18 cellular contexts compared by ENCODE assay signal in genomic region chr3:68705695-68706429, GRCh38.
DNase-seq lines count a peak whose midpoint lies in the region; ATAC-seq and TF ChIP-seq lines count a peak whose summit lies in the region.
"Had no signal": no experiment of that assay in that cellular context is flagged by ENCODE, and none has a peak within 500 bp of the region (broad histone marks: within the 10 kb centered on the region; RNA-seq: fewer than 3 reads in every experiment).

No MANE protein-coding gene starts in this region.

- H3K36me3 Mint-ChIP-seq in activated T-cell treated with anti-CD3 and anti-CD28 coated beads, Interleukin-2, amount 50 U/mL, for 24 hours (ENCODE audit: low read depth), result no peaks in the 10 kb centered on the region

- no peaks in the 10 kb centered on the region for H4K20me1 ChIP-seq in hepatocyte (ENCODE audit: insufficient read depth, poor library complexity, severe bottlenecking)
- no peaks in the 10 kb centered on the region for H4K20me1 ChIP-seq in SK-N-SH (ENCODE audit: insufficient read depth)
- H4K20me1 ChIP-seq: BLaER1 treated with 17β-estradiol and CSF1 and Interleukin-3, amounts not matched to agents 10 nM and 100 nM had no signal

- H3K4me2 ChIP-seq in hepatocyte (no peak overlapping the region), SK-N-SH (no peak overlapping the region)
- H3K4me2 ChIP-seq: BLaER1 treated with 17β-estradiol and CSF1 and Interleukin-3, amounts not matched to agents 10 nM and 100 nM had no signal

- POLR2A ChIA-PET in SK-N-SH (lab: Yijun Ruan, JAX), result no interaction called here

- peaks cover 10% of the 10 kb centered on the region for H3K27me3 Mint-ChIP-seq in activated T-cell treated with anti-CD3 and anti-CD28 coated beads, Interleukin-2, amount 50 U/mL, for 24 hours

- no peak for TF ChIP-seq RAD21 in SK-N-SH (IDR thresholded peaks at IDR 0.05; ENCODE audit: low read length)

- TF ChIP-seq EP300 in SK-N-SH (IDR thresholded peaks at IDR 0.05; ENCODE audit: borderline replicate concordance in 1 of 2, low read depth in 1 of 2, low read length in 1 of 2) (no peak), upper lobe of left lung (IDR thresholded peaks at IDR 0.05) (no peak)

- no peak overlapping the region for H3K27ac Mint-ChIP-seq in activated T-cell treated with anti-CD3 and anti-CD28 coated beads, Interleukin-2, amount 50 U/mL, for 24 hours
- H3K27ac Mint-ChIP-seq: HFFc6 had no signal

- intact Hi-C loops in Right ventricle myocardium superior (cut with DNase I), result no loop called here
- intact Hi-C loops in ascending aorta (cut with DNase I), result no loop called here
- intact Hi-C loops in aorta (cut with DNase I), result no loop called here

- no peak overlapping the region for H3K9ac ChIP-seq in SK-N-SH
- H3K9ac ChIP-seq: BLaER1 treated with 17β-estradiol and CSF1 and Interleukin-3, amounts not matched to agents 10 nM and 100 nM had no signal

- no peaks in the 10 kb centered on the region for H3K27me3 ChIP-seq in right atrium auricular region
- H3K27me3 ChIP-seq in ascending aorta, result no peaks in the 10 kb centered on the region
- no peaks in the 10 kb centered on the region for H3K27me3 ChIP-seq in hepatocyte
- H3K27me3 ChIP-seq in aorta (ENCODE audit: control insufficient read depth in 1 of 2, insufficient read depth in 2 of 2, low read length in 1 of 2), result no peaks in the 10 kb centered on the region
- no peaks in the 10 kb centered on the region for H3K27me3 ChIP-seq in SK-N-SH (ENCODE audit: insufficient read depth)
- no peaks in the 10 kb centered on the region for H3K27me3 ChIP-seq in upper lobe of left lung
- H3K27me3 ChIP-seq: BLaER1 treated with 17β-estradiol and CSF1 and Interleukin-3, amounts not matched to agents 10 nM and 100 nM had no signal

- ATAC-seq in Right ventricle myocardium superior (ENCODE audit: poor library complexity) (peak; percentile 93), aorta (ENCODE audit: low FRiP score) (peak; percentile 75), upper lobe of left lung (ENCODE audit: low FRiP score in 2 of 2) (no peak)
- ATAC-seq: HepG2, Panc1 had no signal

- H3K27ac ChIP-seq in right atrium auricular region (peak overlapping the region in 1 of 2 donors; percentile 17), ascending aorta (peak overlapping the region; percentile 47 to 50), hepatocyte (no peak overlapping the region), aorta (ENCODE audit: low read depth in 1 of 2, low read length in 2 of 2) (peak overlapping the region in 1 of 2 donors; percentile 43), SK-N-SH (ENCODE audit: low read depth in 2 of 2, low read length in 1 of 2) (no peak overlapping the region), upper lobe of left lung (no peak overlapping the region)
- H3K27ac ChIP-seq: BLaER1 treated with 17β-estradiol and CSF1 and Interleukin-3, amounts not matched to agents 10 nM and 100 nM had no signal

- H3K9me2 ChIP-seq in hepatocyte (replicated peaks; ENCODE audit: insufficient read depth) (no peaks in the 10 kb centered on the region), SK-N-SH (no peaks in the 10 kb centered on the region)

- H3K4me1 ChIP-seq in right atrium auricular region (peaks cover 0 to 14% of the 10 kb centered on the region in 2 donors), ascending aorta (peaks cover 6 to 11% of the 10 kb centered on the region in 2 donors), hepatocyte (ENCODE audit: insufficient read depth) (no peaks in the 10 kb centered on the region), aorta (ENCODE audit: control insufficient read depth in 1 of 2, insufficient read depth in 2 of 2, low read length in 2 of 2) (peaks cover 0 to 7% of the 10 kb centered on the region in 2 donors), SK-N-SH (ENCODE audit: control insufficient read depth in 1 of 2, insufficient read depth in 2 of 2, low read depth in 1 of 2, low read length in 1 of 2) (no peaks in the 10 kb centered on the region), upper lobe of left lung (no peaks in the 10 kb centered on the region)

- no peaks in the 10 kb centered on the region for H3K4me1 Mint-ChIP-seq in activated T-cell treated with anti-CD3 and anti-CD28 coated beads, Interleukin-2, amount 50 U/mL, for 24 hours (ENCODE audit: low read depth)

- H3K9me3 ChIP-seq in right atrium auricular region, result peaks cover 0 to 17% of the 10 kb centered on the region in 2 donors
- peaks cover 0 to 13% of the 10 kb centered on the region in 2 donors for H3K9me3 ChIP-seq in ascending aorta
- peaks cover 12% of the 10 kb centered on the region for H3K9me3 ChIP-seq in hepatocyte (ENCODE audit: low read depth)
- H3K9me3 ChIP-seq in aorta (ENCODE audit: control insufficient read depth, low read length), result no peaks in the 10 kb centered on the region
- no peaks in the 10 kb centered on the region; the same call in 1 of the 2 replicates for H3K9me3 ChIP-seq in SK-N-SH
- peaks cover 0 to 20% (median 5%) of the 10 kb centered on the region in 4 donors for H3K9me3 ChIP-seq in upper lobe of left lung

- 59% methylated on average over 5 of the region's 5 CpGs for WGBS in hepatocyte (ENCODE audit: low lambda C conversion rate, missing lambda C conversion rate)
- 1 to 6% methylated on average over 5 of the region's 5 CpGs for WGBS in aorta, 2 donors
- 1% methylated on average over 5 of the region's 5 CpGs for WGBS in SK-N-SH (ENCODE audit: low lambda C conversion rate)
- 43 to 45% methylated on average over 5 of the region's 5 CpGs for WGBS in upper lobe of left lung, 2 donors

- H3K36me3 ChIP-seq in right atrium auricular region (no peaks in the 10 kb centered on the region), ascending aorta (no peaks in the 10 kb centered on the region), hepatocyte (replicated peaks; ENCODE audit: insufficient read depth, low read depth) (no peaks in the 10 kb centered on the region), aorta (ENCODE audit: control insufficient read depth in 1 of 2, insufficient read depth in 2 of 2, low read length in 1 of 2) (no peaks in the 10 kb centered on the region), SK-N-SH (replicated peaks in 1 of 2; ENCODE audit: control insufficient read depth in 1 of 2, insufficient read depth in 2 of 2, low read length in 1 of 2) (no peaks in the 10 kb centered on the region), upper lobe of left lung (no peaks in the 10 kb centered on the region)
- H3K36me3 ChIP-seq: BLaER1 treated with 17β-estradiol and CSF1 and Interleukin-3, amounts not matched to agents 10 nM and 100 nM had no signal

- H3K79me2 ChIP-seq in hepatocyte (no peaks in the 10 kb centered on the region), SK-N-SH (ENCODE audit: insufficient read depth) (no peaks in the 10 kb centered on the region)

- TF ChIP-seq CTCF in right atrium auricular region (IDR thresholded peaks at IDR 0.05) (no peak), ascending aorta (IDR thresholded peaks at IDR 0.05) (no peak), hepatocyte (IDR thresholded peaks at IDR 0.05; ENCODE audit: poor library complexity) (no peak), SK-N-SH (IDR thresholded peaks at IDR 0.05) (no peak), upper lobe of left lung (IDR thresholded peaks at IDR 0.05) (no peak)

- H3K4me3 ChIP-seq in right atrium auricular region, result no peak overlapping the region
- no peak overlapping the region for H3K4me3 ChIP-seq in ascending aorta
- no peak overlapping the region for H3K4me3 ChIP-seq in hepatocyte
- no peak overlapping the region for H3K4me3 ChIP-seq in aorta (ENCODE audit: low read length in 2 of 2)
- no peak overlapping the region for H3K4me3 ChIP-seq in SK-N-SH (ENCODE audit: low read depth in 2 of 2, low read length in 1 of 2)
- H3K4me3 ChIP-seq in upper lobe of left lung, result no peak overlapping the region
- H3K4me3 ChIP-seq: BLaER1 treated with 17β-estradiol and CSF1 and Interleukin-3, amounts not matched to agents 10 nM and 100 nM had no signal

- CTCF ChIA-PET in SK-N-SH (lab: Yijun Ruan, JAX), result interaction anchor here (0.9 kb wide), 1 partner anchor 86 kb away, joined by 3 read pairs; no protein-coding TSS in a partner anchor

- peak; percentile 40 for DNase-seq in Right ventricle myocardium superior
- DNase-seq in right atrium auricular region (ENCODE audit: low spot score), result no peak
- peak in 1 of 2 donors; percentile 77 for DNase-seq in ascending aorta (ENCODE audit: low spot score in 2 of 2)
- DNase-seq in hepatocyte (ENCODE audit: low spot score), result peak; percentile 41
- peak; percentile 72 to 74 for DNase-seq in aorta
- DNase-seq in activated T-cell treated with anti-CD3 and anti-CD28 coated beads, Interleukin-2, amount 50 U/mL, for 24 hours, result no peak
- DNase-seq in SK-N-SH, result no peak
- DNase-seq in upper lobe of left lung, result no peak
- DNase-seq: DMS53, HFFc6, KG1, NCI-H1436, NCI-H2029, NCI-H2171 treated with DMSO at 0.1 percent for 48 hours, NCI-H510A had no signal

- H3K4me3 Mint-ChIP-seq in activated T-cell treated with anti-CD3 and anti-CD28 coated beads, Interleukin-2, amount 50 U/mL, for 24 hours, result no peak overlapping the region
- H3K4me3 Mint-ChIP-seq: HFFc6 had no signal

- H3K9me3 Mint-ChIP-seq in activated T-cell treated with anti-CD3 and anti-CD28 coated beads, Interleukin-2, amount 50 U/mL, for 24 hours, result peaks cover 20% of the 10 kb centered on the region

- no peak overlapping the region for H2AFZ ChIP-seq in hepatocyte
- H2AFZ ChIP-seq in SK-N-SH (ENCODE audit: low read depth), result no peak overlapping the region

- TF ChIP-seq POLR2A in upper lobe of left lung (IDR thresholded peaks at IDR 0.05), result no peak

- H3F3A ChIP-seq in SK-N-SH (replicated peaks; ENCODE audit: insufficient read depth), result no peaks in the 10 kb centered on the region

TF ChIP-seq in SK-N-SH, 30 proteins besides CTCF, POLR2A, EP300 and RAD21 (continues in another document):
- no peak for TF ChIP-seq NRF1 (IDR thresholded peaks at IDR 0.05; ENCODE audit: low read depth, low read length)
- TF ChIP-seq USF2 (IDR thresholded peaks at IDR 0.05; ENCODE audit: borderline replicate concordance, low read depth, low read length), result no peak
- TF ChIP-seq ELF1 (IDR thresholded peaks at IDR 0.05), result no peak
- no peak for TF ChIP-seq EZH2phosphoT487 (IDR thresholded peaks at IDR 0.05; ENCODE audit: borderline replicate concordance, low read depth)
- no peak for TF ChIP-seq CHD2 (IDR thresholded peaks at IDR 0.05; ENCODE audit: low read length, partially characterized antibody)
- no peak for TF ChIP-seq RCOR1 (IDR thresholded peaks at IDR 0.05; ENCODE audit: low read length)
- TF ChIP-seq FOXM1 (IDR thresholded peaks at IDR 0.05; ENCODE audit: low read depth), result no peak

Comparison
In these comparisons a context has a peak if more than half of its experiments do, and no peak if none do; other contexts are left out.
1. DNase-seq: peak in Right ventricle myocardium superior (single experiment), hepatocyte (single experiment) and aorta (2 of 2); none in right atrium auricular region (single experiment), activated T-cell treated with anti-CD3 and anti-CD28 coated beads, Interleukin-2, amount 50 U/mL, for 24 hours (single experiment), SK-N-SH (single experiment) and upper lobe of left lung (0 of 2).
2. ATAC-seq: peak in Right ventricle myocardium superior (single experiment) and aorta (single experiment); none in upper lobe of left lung (0 of 2).
3. H3K27ac ChIP-seq: peak in ascending aorta (2 of 2); none in hepatocyte (single experiment), SK-N-SH (0 of 2) and upper lobe of left lung (0 of 4).